1 cellular context compared by ENCODE assay signal in genomic region chr6:7166410-7167293, GRCh38.
TF ChIP-seq lines count a peak whose summit lies in the region.

No MANE protein-coding gene starts in this region.

TF ChIP-seq in K562, 482 proteins besides CTCF, POLR2A, EP300 and RAD21 (continued from another document and continues in another):
- TF ChIP-seq ZNF518B (CRISPR knock-in tag; IDR thresholded peaks at IDR 0.05) = no peak; the same call in 1 of the 2 replicates
- TF ChIP-seq, protein P1, sequence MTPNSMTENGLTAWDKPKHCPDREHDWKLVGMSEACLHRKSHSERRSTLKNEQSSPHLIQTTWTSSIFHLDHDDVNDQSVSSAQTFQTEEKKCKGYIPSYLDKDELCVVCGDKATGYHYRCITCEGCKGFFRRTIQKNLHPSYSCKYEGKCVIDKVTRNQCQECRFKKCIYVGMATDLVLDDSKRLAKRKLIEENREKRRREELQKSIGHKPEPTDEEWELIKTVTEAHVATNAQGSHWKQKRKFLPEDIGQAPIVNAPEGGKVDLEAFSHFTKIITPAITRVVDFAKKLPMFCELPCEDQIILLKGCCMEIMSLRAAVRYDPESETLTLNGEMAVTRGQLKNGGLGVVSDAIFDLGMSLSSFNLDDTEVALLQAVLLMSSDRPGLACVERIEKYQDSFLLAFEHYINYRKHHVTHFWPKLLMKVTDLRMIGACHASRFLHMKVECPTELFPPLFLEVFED (CRISPR knock-in tag; conservative IDR thresholded peaks at IDR 0.05) = 0 out of 2 replicates have a peak, but pooled peaks have one; percentile 3
- no peak for TF ChIP-seq RAD51 (IDR thresholded peaks at IDR 0.05; ENCODE audit: borderline replicate concordance, low read depth)
- 0 out of 2 replicates have a peak, but pooled peaks have one; percentile 70 for TF ChIP-seq GTF2E2 (tag; IDR thresholded peaks at IDR 0.05)
- TF ChIP-seq SIN3A (IDR thresholded peaks at IDR 0.05; ENCODE audit: borderline replicate concordance in 2 of 2, control insufficient read depth in 1 of 2, low read depth in 2 of 2, low read length in 2 of 2) = peak; percentile 91 to 96; a peak in 3 of 4 replicates
- no peak for TF ChIP-seq DLX4 (CRISPR knock-in tag; IDR thresholded peaks at IDR 0.05)
- TF ChIP-seq SETDB1 (IDR thresholded peaks at IDR 0.05; ENCODE audit: low read length) = no peak
- TF ChIP-seq, protein P2, sequence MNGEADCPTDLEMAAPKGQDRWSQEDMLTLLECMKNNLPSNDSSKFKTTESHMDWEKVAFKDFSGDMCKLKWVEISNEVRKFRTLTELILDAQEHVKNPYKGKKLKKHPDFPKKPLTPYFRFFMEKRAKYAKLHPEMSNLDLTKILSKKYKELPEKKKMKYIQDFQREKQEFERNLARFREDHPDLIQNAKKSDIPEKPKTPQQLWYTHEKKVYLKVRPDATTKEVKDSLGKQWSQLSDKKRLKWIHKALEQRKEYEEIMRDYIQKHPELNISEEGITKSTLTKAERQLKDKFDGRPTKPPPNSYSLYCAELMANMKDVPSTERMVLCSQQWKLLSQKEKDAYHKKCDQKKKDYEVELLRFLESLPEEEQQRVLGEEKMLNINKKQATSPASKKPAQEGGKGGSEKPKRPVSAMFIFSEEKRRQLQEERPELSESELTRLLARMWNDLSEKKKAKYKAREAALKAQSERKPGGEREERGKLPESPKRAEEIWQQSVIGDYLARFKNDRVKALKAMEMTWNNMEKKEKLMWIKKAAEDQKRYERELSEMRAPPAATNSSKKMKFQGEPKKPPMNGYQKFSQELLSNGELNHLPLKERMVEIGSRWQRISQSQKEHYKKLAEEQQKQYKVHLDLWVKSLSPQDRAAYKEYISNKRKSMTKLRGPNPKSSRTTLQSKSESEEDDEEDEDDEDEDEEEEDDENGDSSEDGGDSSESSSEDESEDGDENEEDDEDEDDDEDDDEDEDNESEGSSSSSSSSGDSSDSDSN (IDR thresholded peaks at IDR 0.05; ENCODE audit: borderline replicate concordance in 1 of 2, low read depth in 2 of 2, low read length in 2 of 2) = no peak
- no peak for TF ChIP-seq ESRRB (CRISPR knock-in tag; IDR thresholded peaks at IDR 0.05; ENCODE audit: borderline replicate concordance)
- no peak for TF ChIP-seq MTF1 (CRISPR knock-in tag; IDR thresholded peaks at IDR 0.05; ENCODE audit: borderline replicate concordance)
- TF ChIP-seq NEUROD1 (IDR thresholded peaks at IDR 0.05; ENCODE audit: borderline replicate concordance, low read depth, low read length, partially characterized antibody) = peak; percentile 21
- TF ChIP-seq MYC (IDR thresholded peaks at IDR 0.05; ENCODE audit: low read depth, low read length) = peak; percentile 64
- peak; percentile 73; the same call in 1 of the 2 replicates for TF ChIP-seq MYC (CRISPR knock-in tag; IDR thresholded peaks at IDR 0.05; ENCODE audit: borderline replicate concordance, low read depth)
- no peak for TF ChIP-seq MGA (IDR thresholded peaks at IDR 0.05)
- peak; percentile 96 for TF ChIP-seq ZNF589 (CRISPR knock-in tag; IDR thresholded peaks at IDR 0.05; ENCODE audit: low read depth)
- TF ChIP-seq CBX2 (IDR thresholded peaks at IDR 0.05; ENCODE audit: insufficient read depth, low read length, poor library complexity, severe bottlenecking) = no peak
- TF ChIP-seq, protein P3, sequence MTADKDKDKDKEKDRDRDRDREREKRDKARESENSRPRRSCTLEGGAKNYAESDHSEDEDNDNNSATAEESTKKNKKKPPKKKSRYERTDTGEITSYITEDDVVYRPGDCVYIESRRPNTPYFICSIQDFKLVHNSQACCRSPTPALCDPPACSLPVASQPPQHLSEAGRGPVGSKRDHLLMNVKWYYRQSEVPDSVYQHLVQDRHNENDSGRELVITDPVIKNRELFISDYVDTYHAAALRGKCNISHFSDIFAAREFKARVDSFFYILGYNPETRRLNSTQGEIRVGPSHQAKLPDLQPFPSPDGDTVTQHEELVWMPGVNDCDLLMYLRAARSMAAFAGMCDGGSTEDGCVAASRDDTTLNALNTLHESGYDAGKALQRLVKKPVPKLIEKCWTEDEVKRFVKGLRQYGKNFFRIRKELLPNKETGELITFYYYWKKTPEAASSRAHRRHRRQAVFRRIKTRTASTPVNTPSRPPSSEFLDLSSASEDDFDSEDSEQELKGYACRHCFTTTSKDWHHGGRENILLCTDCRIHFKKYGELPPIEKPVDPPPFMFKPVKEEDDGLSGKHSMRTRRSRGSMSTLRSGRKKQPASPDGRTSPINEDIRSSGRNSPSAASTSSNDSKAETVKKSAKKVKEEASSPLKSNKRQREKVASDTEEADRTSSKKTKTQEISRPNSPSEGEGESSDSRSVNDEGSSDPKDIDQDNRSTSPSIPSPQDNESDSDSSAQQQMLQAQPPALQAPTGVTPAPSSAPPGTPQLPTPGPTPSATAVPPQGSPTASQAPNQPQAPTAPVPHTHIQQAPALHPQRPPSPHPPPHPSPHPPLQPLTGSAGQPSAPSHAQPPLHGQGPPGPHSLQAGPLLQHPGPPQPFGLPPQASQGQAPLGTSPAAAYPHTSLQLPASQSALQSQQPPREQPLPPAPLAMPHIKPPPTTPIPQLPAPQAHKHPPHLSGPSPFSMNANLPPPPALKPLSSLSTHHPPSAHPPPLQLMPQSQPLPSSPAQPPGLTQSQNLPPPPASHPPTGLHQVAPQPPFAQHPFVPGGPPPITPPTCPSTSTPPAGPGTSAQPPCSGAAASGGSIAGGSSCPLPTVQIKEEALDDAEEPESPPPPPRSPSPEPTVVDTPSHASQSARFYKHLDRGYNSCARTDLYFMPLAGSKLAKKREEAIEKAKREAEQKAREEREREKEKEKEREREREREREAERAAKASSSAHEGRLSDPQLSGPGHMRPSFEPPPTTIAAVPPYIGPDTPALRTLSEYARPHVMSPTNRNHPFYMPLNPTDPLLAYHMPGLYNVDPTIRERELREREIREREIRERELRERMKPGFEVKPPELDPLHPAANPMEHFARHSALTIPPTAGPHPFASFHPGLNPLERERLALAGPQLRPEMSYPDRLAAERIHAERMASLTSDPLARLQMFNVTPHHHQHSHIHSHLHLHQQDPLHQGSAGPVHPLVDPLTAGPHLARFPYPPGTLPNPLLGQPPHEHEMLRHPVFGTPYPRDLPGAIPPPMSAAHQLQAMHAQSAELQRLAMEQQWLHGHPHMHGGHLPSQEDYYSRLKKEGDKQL (CRISPR knock-in tag; IDR thresholded peaks at IDR 0.05; ENCODE audit: borderline replicate concordance) = no peak
- TF ChIP-seq POLR3G (IDR thresholded peaks at IDR 0.05; ENCODE audit: extremely low read depth, insufficient read length, insufficient replicate concordance) = no peak
- peak; percentile 93 for TF ChIP-seq CREM (IDR thresholded peaks at IDR 0.05; ENCODE audit: low read depth)
- TF ChIP-seq, protein P4, sequence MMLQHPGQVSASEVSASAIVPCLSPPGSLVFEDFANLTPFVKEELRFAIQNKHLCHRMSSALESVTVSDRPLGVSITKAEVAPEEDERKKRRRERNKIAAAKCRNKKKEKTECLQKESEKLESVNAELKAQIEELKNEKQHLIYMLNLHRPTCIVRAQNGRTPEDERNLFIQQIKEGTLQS (IDR thresholded peaks at IDR 0.05) = peak; percentile 93
- TF ChIP-seq, protein P4 (CRISPR knock-in tag; conservative IDR thresholded peaks at IDR 0.05) = no peak; the same call in 1 of the 2 replicates
- peak in 1 of 2 experiments; percentile 31; a peak in 1 of 3 replicates for TF ChIP-seq CBX3 (IDR thresholded peaks at IDR 0.05; ENCODE audit: borderline replicate concordance in 1 of 2, low read length in 2 of 2)
- TF ChIP-seq, protein P5, sequence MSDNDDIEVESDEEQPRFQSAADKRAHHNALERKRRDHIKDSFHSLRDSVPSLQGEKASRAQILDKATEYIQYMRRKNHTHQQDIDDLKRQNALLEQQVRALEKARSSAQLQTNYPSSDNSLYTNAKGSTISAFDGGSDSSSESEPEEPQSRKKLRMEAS (CRISPR knock-in tag; IDR thresholded peaks at IDR 0.05) = no peak
- TF ChIP-seq JUND (IDR thresholded peaks at IDR 0.05; ENCODE audit: borderline replicate concordance, low read depth, low read length) = peak; percentile 96
- TF ChIP-seq JUND (tag; IDR thresholded peaks at IDR 0.05; ENCODE audit: borderline replicate concordance, low read depth, low read length) = peak; percentile 93; the same call in 2 of the 3 replicates
